Comparison of ENCODE assay signal across 19 cellular contexts in the genomic region with DNA sequence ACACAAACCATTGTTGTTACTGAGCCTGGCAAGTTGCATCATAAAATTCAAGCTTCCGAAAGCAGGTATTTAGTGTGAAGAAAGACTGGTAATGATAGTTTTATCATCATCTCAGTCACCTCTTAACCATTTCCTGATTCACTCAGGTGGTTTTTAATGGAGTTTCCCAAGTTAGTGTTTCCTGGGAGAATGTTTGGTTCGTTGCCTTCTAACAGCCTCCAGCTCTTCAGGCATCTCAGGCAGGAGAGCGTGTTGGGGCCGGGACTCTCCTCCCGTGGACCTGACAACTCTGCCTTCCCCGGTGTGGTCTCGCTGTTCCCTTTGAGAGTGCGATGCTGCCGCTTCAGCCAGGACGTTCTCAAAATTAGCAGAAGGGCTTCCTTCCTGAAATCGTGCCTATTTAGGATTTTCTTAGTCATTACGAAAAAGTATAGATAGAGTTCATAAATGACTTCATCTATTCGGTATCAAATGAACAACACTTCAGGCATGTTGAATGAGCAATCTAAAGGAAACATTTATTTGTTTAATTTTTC.
A peak's percentile ranks its signal among the peaks of the same experiment; 100 is the strongest.
DNase-seq lines count a peak whose midpoint lies in the region; ATAC-seq and TF ChIP-seq lines count a peak whose summit lies in the region.
"Had no signal": no experiment of that assay in that cellular context is flagged by ENCODE, and none has a peak within 500 bp of the region (broad histone marks: within the 10 kb centered on the region; RNA-seq: fewer than 3 reads in every experiment).

No MANE protein-coding gene starts in this region.

- no peak overlapping the region for H3K9ac ChIP-seq in smooth muscle cell (ENCODE audit: low read depth)

- DNase-seq in HK-2 (ENCODE audit: unreplicated experiment) (peak; percentile 58), RWPE2 (ENCODE audit: low spot score) (no peak), epithelial cell of esophagus (ENCODE audit: low read depth) (peak; percentile 87), smooth muscle cell (lab: John Stamatoyannopoulos, UW; ENCODE audit: unreplicated experiment) (no peak), HuH-7.5 (ENCODE audit: low spot score) (no peak), BE2C (no peak), nephron progenitor cell (no peak)
- DNase-seq: DMS 273 treated with DMSO at 0.1 percent for 48 hours; erythroblast; heart left ventricle; NCI-H2081 treated with DMSO at 0.1 percent for 48 hours; NCI-H526 treated with DMSO at 0.1 percent for 48 hours; Peyer's patch; right cardiac atrium; stimulated activated CD4-positive, alpha-beta T cell treated with anti-CD3 and anti-CD28 coated beads, Interleukin-1b, Interleukin-23, amount 100 ng/mL, for 48 hours; WERI-Rb-1 had no signal

- H3K9me3 ChIP-seq in RWPE2 (ENCODE audit: severe bottlenecking) (no peaks in the 10 kb centered on the region), smooth muscle cell (replicated peaks; ENCODE audit: low read depth) (no peaks in the 10 kb centered on the region), BE2C (no peaks in the 10 kb centered on the region)
- H3K9me3 ChIP-seq: adrenal gland, heart left ventricle, suprapubic skin had no signal

- H3K27ac Mint-ChIP-seq in nephron progenitor cell = no peak overlapping the region
- H3K27ac Mint-ChIP-seq: activated T-helper 2 cell treated with anti-CD3 and anti-CD28 coated beads, Interferon-gamma antibody, Interleukin-2, Interleukin-4, amounts not matched to agents 10 μg/mL and 5 μg/mL and 100 μg/mL, durations not matched to agents 14 hours and 24 hours and 36 hours had no signal

- H3K4me2 ChIP-seq in smooth muscle cell = no peak overlapping the region

- H3K4me1 ChIP-seq in RWPE2 (ENCODE audit: insufficient read depth, poor library complexity, severe bottlenecking) (peaks cover 31% of the 10 kb centered on the region), smooth muscle cell (ENCODE audit: low read depth) (no peaks in the 10 kb centered on the region), BE2C (peaks cover 3% of the 10 kb centered on the region)
- H3K4me1 ChIP-seq: adrenal gland, Peyer's patch, suprapubic skin had no signal

- H3K36me3 ChIP-seq in RWPE2 (ENCODE audit: low read depth) (no peaks in the 10 kb centered on the region), smooth muscle cell (ENCODE audit: low read depth) (no peaks in the 10 kb centered on the region), BE2C (no peaks in the 10 kb centered on the region)
- H3K36me3 ChIP-seq: adrenal gland, heart left ventricle, Peyer's patch, suprapubic skin, WERI-Rb-1 had no signal

- no peaks in the 10 kb centered on the region for H3F3A ChIP-seq in smooth muscle cell (ENCODE audit: low read depth)

- H3K4me3 ChIP-seq in RWPE2 (ENCODE audit: severe bottlenecking) (no peak overlapping the region), epithelial cell of esophagus (ENCODE audit: low read length) (no peak overlapping the region), smooth muscle cell (no peak overlapping the region), BE2C (ENCODE audit: low read depth, low read length) (no peak overlapping the region)
- H3K4me3 ChIP-seq: adrenal gland, heart left ventricle, Peyer's patch, suprapubic skin had no signal

- H3K27me3 ChIP-seq in RWPE2 (ENCODE audit: insufficient read depth, poor library complexity, severe bottlenecking) (no peaks in the 10 kb centered on the region), smooth muscle cell (ENCODE audit: low read depth) (peaks cover 6% of the 10 kb centered on the region), BE2C (no peaks in the 10 kb centered on the region)
- H3K27me3 ChIP-seq: adrenal gland, heart left ventricle, Peyer's patch, suprapubic skin had no signal

- no peaks in the 10 kb centered on the region for H4K20me1 ChIP-seq in smooth muscle cell (ENCODE audit: low read depth)

- no peak overlapping the region for H2AFZ ChIP-seq in smooth muscle cell (ENCODE audit: low read depth)

- H3K79me2 ChIP-seq in smooth muscle cell (ENCODE audit: low read depth) = no peaks in the 10 kb centered on the region

- peak; percentile 66 for ATAC-seq in RWPE2 (ENCODE audit: low read depth)
- ATAC-seq: right cardiac atrium had no signal

- H3K27me3 Mint-ChIP-seq in nephron progenitor cell (ENCODE audit: low read depth, poor library complexity) = peaks cover 21% of the 10 kb centered on the region

- H3K27ac ChIP-seq in RWPE2 (ENCODE audit: poor library complexity, severe bottlenecking) (peak overlapping the region; percentile 93), smooth muscle cell (ENCODE audit: low read depth) (peak overlapping the region; percentile 61)
- H3K27ac ChIP-seq: adrenal gland, heart left ventricle, Peyer's patch, suprapubic skin, WERI-Rb-1 had no signal

- no peak overlapping the region for H3K4me3 Mint-ChIP-seq in nephron progenitor cell

- no peaks in the 10 kb centered on the region for H3K36me3 Mint-ChIP-seq in nephron progenitor cell (ENCODE audit: low read depth)

- WGBS in smooth muscle cell (ENCODE audit: low lambda C conversion rate) = 85% methylated on average over 13 of the region's 13 CpGs

- H3K9me3 Mint-ChIP-seq in nephron progenitor cell = no peaks in the 10 kb centered on the region
- H3K9me3 Mint-ChIP-seq: activated T-helper 2 cell treated with anti-CD3 and anti-CD28 coated beads, Interferon-gamma antibody, Interleukin-2, Interleukin-4, amounts not matched to agents 10 μg/mL and 5 μg/mL and 100 μg/mL, durations not matched to agents 14 hours and 24 hours and 36 hours had no signal

- H3K4me1 Mint-ChIP-seq in nephron progenitor cell = peaks cover 29% of the 10 kb centered on the region

- no peak for TF ChIP-seq CTCF in RWPE2 (IDR thresholded peaks at IDR 0.05; ENCODE audit: poor library complexity, severe bottlenecking)
- no peak for TF ChIP-seq CTCF in epithelial cell of esophagus (IDR thresholded peaks at IDR 0.05; ENCODE audit: insufficient read depth, low read depth, low read length, missing control alignments)
- TF ChIP-seq CTCF in smooth muscle cell (IDR thresholded peaks at IDR 0.05; ENCODE audit: borderline replicate concordance, insufficient read depth, poor library complexity, severe bottlenecking) = no peak
- no peak for TF ChIP-seq CTCF in BE2C (IDR thresholded peaks at IDR 0.05; ENCODE audit: low read depth, low read length)
- TF ChIP-seq CTCF in nephron progenitor cell (IDR thresholded peaks at IDR 0.05) = no peak

Comparison
In these comparisons a context has a peak if more than half of its experiments do, and no peak if none do; other contexts are left out.
1. DNase-seq: peak in HK-2 (single experiment) and epithelial cell of esophagus (single experiment); none in RWPE2 (single experiment), smooth muscle cell (single experiment), HuH-7.5 (single experiment), BE2C (single experiment) and nephron progenitor cell (single experiment).